In genomic region chr7:129887865-129888264, GRCh38 we compare ENCODE assay signal across 18 cellular contexts.
DNase-seq lines count a peak whose midpoint lies in the region; ATAC-seq and TF ChIP-seq lines count a peak whose summit lies in the region.
"Had no signal": no experiment of that assay in that cellular context is flagged by ENCODE, and none has a peak within 500 bp of the region (broad histone marks: within the 10 kb centered on the region; RNA-seq: fewer than 3 reads in every experiment).

No MANE protein-coding gene starts in this region.

- H3K9me3 Mint-ChIP-seq in activated naive CD4-positive, alpha-beta T cell treated with anti-CD3 and anti-CD28 coated beads, Interleukin-2, amount 50 U/mL, for 24 hours, result no peaks in the 10 kb centered on the region
- no peaks in the 10 kb centered on the region for H3K9me3 Mint-ChIP-seq in activated naive CD4-positive, alpha-beta T cell treated with anti-CD3 and anti-CD28 coated beads, Interleukin-2, amount 50 U/mL, for 72 hours
- H3K9me3 Mint-ChIP-seq in central memory CD8-positive, alpha-beta T cell, result no peaks in the 10 kb centered on the region
- H3K9me3 Mint-ChIP-seq in nephron progenitor cell (no peaks in the 10 kb centered on the region), CD14-positive monocyte (no peaks in the 10 kb centered on the region)

- DNase-seq in activated naive CD4-positive, alpha-beta T cell treated with anti-CD3 and anti-CD28 coated beads, Interleukin-2, amount 50 U/mL, for 72 hours (ENCODE audit: low spot score in 2 of 2), result no peak
- no peak for DNase-seq in central memory CD8-positive, alpha-beta T cell (ENCODE audit: low spot score in 2 of 2)
- DNase-seq in nephron progenitor cell (no peak), retina (no peak), CD14-positive monocyte (ENCODE audit: low spot score) (no peak), NCI-H1092 treated with DMSO at 0.1 percent for 48 hours (lab: John Stamatoyannopoulos, UW) (no peak)
- no peak for DNase-seq in central memory CD4-positive, alpha-beta T cell
- DNase-seq: DMS 273 treated with DMSO at 0.1 percent for 48 hours, EL, KG1, NCI-H1436 treated with DMSO at 0.1 percent for 48 hours, NCI-H2029 treated with DMSO at 0.1 percent for 48 hours, NCI-H510A treated with DMSO at 0.1 percent for 48 hours, NCI-H82 had no signal

- no peak for TF ChIP-seq CTCF in nephron progenitor cell (IDR thresholded peaks at IDR 0.05)
- TF ChIP-seq CTCF in CD14-positive monocyte (IDR thresholded peaks at IDR 0.05), result no peak

- H3K4me1 Mint-ChIP-seq in activated naive CD4-positive, alpha-beta T cell treated with anti-CD3 and anti-CD28 coated beads, Interleukin-2, amount 50 U/mL, for 24 hours, result peaks cover 4% of the 10 kb centered on the region
- H3K4me1 Mint-ChIP-seq in central memory CD8-positive, alpha-beta T cell, result peaks cover 8% of the 10 kb centered on the region
- peaks cover 17% of the 10 kb centered on the region for H3K4me1 Mint-ChIP-seq in nephron progenitor cell
- no peaks in the 10 kb centered on the region for H3K4me1 Mint-ChIP-seq in CD14-positive monocyte

- intact Hi-C loops in CD14-positive monocyte (cut with micrococcal nuclease), result no loop called here

- peak overlapping the region; percentile 30 for H3K27ac Mint-ChIP-seq in activated naive CD4-positive, alpha-beta T cell treated with anti-CD3 and anti-CD28 coated beads, Interleukin-2, amount 50 U/mL, for 24 hours
- H3K27ac Mint-ChIP-seq in activated naive CD4-positive, alpha-beta T cell treated with anti-CD3 and anti-CD28 coated beads, Interleukin-2, amount 50 U/mL, for 72 hours, result no peak overlapping the region
- peak overlapping the region; percentile 69 for H3K27ac Mint-ChIP-seq in central memory CD8-positive, alpha-beta T cell (ENCODE audit: low read depth)
- H3K27ac Mint-ChIP-seq in nephron progenitor cell (peak overlapping the region; percentile 88), CD14-positive monocyte (no peak overlapping the region)

- no peak for ATAC-seq in activated naive CD4-positive, alpha-beta T cell treated with anti-CD3 and anti-CD28 coated beads, Interleukin-2, amount 50 U/mL, for 72 hours
- no peak for ATAC-seq in central memory CD8-positive, alpha-beta T cell (replicated peaks; ENCODE audit: extremely low read depth, poor library complexity, severe bottlenecking)
- ATAC-seq: HepG2, Panc1, Right ventricle myocardium inferior had no signal

- no peak overlapping the region for H3K4me3 Mint-ChIP-seq in activated naive CD4-positive, alpha-beta T cell treated with anti-CD3 and anti-CD28 coated beads, Interleukin-2, amount 50 U/mL, for 24 hours
- H3K4me3 Mint-ChIP-seq in central memory CD8-positive, alpha-beta T cell, result no peak overlapping the region
- H3K4me3 Mint-ChIP-seq in nephron progenitor cell, result no peak overlapping the region
- H3K4me3 Mint-ChIP-seq in CD14-positive monocyte, result no peak overlapping the region

- H3K27me3 Mint-ChIP-seq in activated naive CD4-positive, alpha-beta T cell treated with anti-CD3 and anti-CD28 coated beads, Interleukin-2, amount 50 U/mL, for 24 hours, result no peaks in the 10 kb centered on the region
- H3K27me3 Mint-ChIP-seq in central memory CD8-positive, alpha-beta T cell, result no peaks in the 10 kb centered on the region
- no peaks in the 10 kb centered on the region for H3K27me3 Mint-ChIP-seq in nephron progenitor cell (ENCODE audit: low read depth, poor library complexity)
- no peaks in the 10 kb centered on the region for H3K27me3 Mint-ChIP-seq in CD14-positive monocyte (ENCODE audit: low read depth in 3 of 3)

- H3K36me3 Mint-ChIP-seq in activated naive CD4-positive, alpha-beta T cell treated with anti-CD3 and anti-CD28 coated beads, Interleukin-2, amount 50 U/mL, for 24 hours, result peaks cover 2% of the 10 kb centered on the region
- no peaks in the 10 kb centered on the region for H3K36me3 Mint-ChIP-seq in activated naive CD4-positive, alpha-beta T cell treated with anti-CD3 and anti-CD28 coated beads, Interleukin-2, amount 50 U/mL, for 72 hours
- peaks cover 11% of the 10 kb centered on the region for H3K36me3 Mint-ChIP-seq in central memory CD8-positive, alpha-beta T cell (ENCODE audit: insufficient read depth)
- peaks cover 55% of the 10 kb centered on the region for H3K36me3 Mint-ChIP-seq in nephron progenitor cell (ENCODE audit: low read depth)
- peaks cover 29 to 31% of the 10 kb centered on the region in 2 donors for H3K36me3 Mint-ChIP-seq in CD14-positive monocyte

Comparison
In these comparisons a context has a peak if more than half of its experiments do, and no peak if none do; other contexts are left out.
1. H3K27ac Mint-ChIP-seq: peak in activated naive CD4-positive, alpha-beta T cell treated with anti-CD3 and anti-CD28 coated beads, Interleukin-2, amount 50 U/mL, for 24 hours (single experiment), central memory CD8-positive, alpha-beta T cell (single experiment) and nephron progenitor cell (single experiment); none in activated naive CD4-positive, alpha-beta T cell treated with anti-CD3 and anti-CD28 coated beads, Interleukin-2, amount 50 U/mL, for 72 hours (0 of 2) and CD14-positive monocyte (0 of 7).